ENCODE assay signal across 27 cellular contexts in the genomic region with DNA sequence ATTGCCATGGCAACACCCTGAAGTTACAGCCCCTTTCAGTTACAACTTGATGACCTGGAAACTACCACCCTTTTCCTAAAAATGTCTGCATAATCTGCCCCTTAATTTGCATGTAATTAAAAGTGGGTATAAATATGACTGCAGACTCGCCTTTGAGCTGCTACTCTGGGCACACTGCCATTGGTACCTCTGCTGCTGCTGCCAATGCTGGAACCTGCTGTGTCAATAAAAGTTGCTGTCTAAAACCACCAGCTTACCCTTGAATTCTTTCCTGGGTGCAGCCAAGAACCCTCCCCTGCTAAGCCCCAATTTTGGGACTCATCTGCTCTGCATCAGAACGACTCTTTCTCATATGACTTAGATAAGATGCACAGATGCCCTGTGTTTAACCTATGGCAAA. TPM values are rescaled to one million over a fixed set of nuclear protein-coding genes. Genes with fewer than 3 reads are reported as not detected.
"Had no signal": no experiment of that assay in that cellular context is flagged by ENCODE, and none has a peak within 500 bp of the region (broad histone marks: within the 10 kb centered on the region; RNA-seq: fewer than 3 reads in every experiment).

No MANE protein-coding gene starts in this region.

- H3K9me3 ChIP-seq: heart right ventricle, left lung, lower lobe of right lung, ovary, right atrium auricular region, right lobe of liver, stomach, testis, thyroid gland, transverse colon, upper lobe of left lung had no signal

- H3K4me1 ChIP-seq: heart right ventricle, left lung, lower lobe of right lung, right atrium auricular region, right lobe of liver, stomach, testis, thyroid gland, transverse colon, upper lobe of left lung had no signal

- H3K27me3 ChIP-seq: hepatocyte, left lung, ovary, right atrium auricular region, right lobe of liver, stomach, testis, thyroid gland, transverse colon, upper lobe of left lung had no signal

- ATAC-seq: heart right ventricle; left cardiac atrium; left lung; lower lobe of right lung; natural killer cell; stimulated activated naive B cell treated with anti-CD40 and anti-IgM and Interleukin-4, amounts not matched to agents 10 μg/mL and 1 μg/mL and 100 μg/mL, for 72 hours; stimulated activated naive CD8-positive, alpha-beta T cell treated with anti-CD3 and anti-CD28 coated beads, Interleukin-15, Interleukin-2, amounts not matched to agents 100 U/mL and 50 U/mL, for 24 hours had no signal

- H3K4me3 ChIP-seq: heart right ventricle, hepatocyte, left lung, lower lobe of right lung, ovary, right atrium auricular region, right lobe of liver, smooth muscle cell, stomach, testis, thyroid gland, transverse colon, upper lobe of left lung had no signal

- DNase-seq: heart right ventricle; kidney glomerular epithelial cell; left cardiac atrium; left lung; lower lobe of right lung; naive B cell; natural killer cell; nephron progenitor cell; ovary; right lobe of liver; stimulated activated CD4-positive, alpha-beta T cell treated with anti-CD3 and anti-CD28 coated beads, Interleukin-1b, Interleukin-23, amount 100 ng/mL, for 48 hours; stimulated activated CD4-positive, alpha-beta T cell treated with anti-CD3 and anti-CD28 coated beads, Interleukin-2, amount 100 ng/mL, for 48 hours; stimulated activated CD4-positive, alpha-beta T cell treated with anti-CD3 and anti-CD28 coated beads, Interleukin-4, amount 100 ng/mL, for 4 hours; stimulated activated naive B cell treated with anti-CD40 and anti-IgM and Interleukin-4, amounts not matched to agents 10 μg/mL and 1 μg/mL and 100 μg/mL, for 72 hours; stimulated activated naive CD8-positive, alpha-beta T cell treated with anti-CD3 and anti-CD28 coated beads, Interleukin-15, Interleukin-2, amounts not matched to agents 100 U/mL and 50 U/mL, for 24 hours; stomach; testis; thyroid gland; transverse colon; upper lobe of left lung had no signal

- H3K36me3 ChIP-seq: heart right ventricle, left lung, lower lobe of right lung, ovary, right atrium auricular region, right lobe of liver, stomach, thyroid gland, transverse colon, upper lobe of left lung had no signal

- H3K27ac ChIP-seq: heart right ventricle, hepatocyte, left lung, lower lobe of right lung, ovary, right atrium auricular region, right lobe of liver, stomach, testis, thyroid gland, transverse colon, upper lobe of left lung had no signal

RNA-seq across cellular contexts. Expression of gene LGI1, which starts 45.1 kb away (rescaled TPM):
- total RNA-seq: left lung, lower lobe of right lung, mammary epithelial cell, natural killer cell, progenitor cell of endocrine pancreas, pulmonary artery endothelial cell, renal cortical epithelial cell, thyroid gland, upper lobe of left lung had no signal
